ENCODE assay signal across 1 cellular context in the genomic region with DNA sequence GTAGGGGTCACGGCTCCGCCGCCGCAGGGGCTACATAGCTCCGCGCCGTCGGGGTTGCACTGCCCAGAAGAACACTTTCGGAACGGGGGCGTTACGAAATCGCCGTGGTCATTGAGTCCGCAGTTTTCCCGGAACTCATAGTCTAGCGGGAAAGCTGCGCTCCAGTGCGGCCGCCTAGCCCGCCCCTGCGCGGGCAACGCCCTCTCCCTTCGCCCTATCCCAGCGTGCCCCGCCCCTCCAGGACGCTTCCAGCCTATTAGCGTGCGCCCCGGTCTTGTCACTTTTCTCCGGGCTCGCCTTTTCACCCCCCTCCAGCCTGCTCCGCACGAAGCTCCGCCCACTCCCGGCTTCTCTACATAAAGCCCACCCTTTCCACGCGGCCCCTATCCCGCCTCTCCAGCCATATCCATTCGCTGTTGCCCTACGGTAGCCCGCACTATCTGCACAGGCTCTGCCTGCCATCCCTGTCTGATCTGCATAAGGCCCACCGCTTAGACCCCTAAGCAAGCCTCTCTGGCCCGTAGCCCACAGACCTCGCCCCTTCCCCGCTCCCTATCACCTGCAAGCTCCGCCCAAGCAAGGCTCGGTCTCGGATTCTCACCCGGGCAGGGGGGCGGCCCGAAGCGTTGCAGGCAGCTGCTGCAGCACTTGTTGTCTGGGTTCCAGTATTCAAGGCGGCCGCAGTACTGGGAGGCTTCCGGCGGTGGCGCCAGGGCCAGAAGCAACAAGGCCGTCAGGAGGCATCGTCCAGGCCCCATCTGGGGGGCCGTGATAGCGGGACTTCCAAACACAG.
TF ChIP-seq lines count a peak whose summit lies in the region.

No MANE protein-coding gene starts in this region.

TF ChIP-seq in HepG2, 621 proteins besides CTCF, POLR2A, EP300 and RAD21 (continued from another document and continues in another):
- TF ChIP-seq TFDP1 (CRISPR knock-in tag; IDR thresholded peaks at IDR 0.05; ENCODE audit: borderline replicate concordance) = peak; percentile 86; the same call in 1 of the 2 replicates
- no peak for TF ChIP-seq FIP1L1 (IDR thresholded peaks at IDR 0.05; ENCODE audit: borderline replicate concordance, insufficient read depth, low read depth, low read length)
- no peak for TF ChIP-seq ZNF441 (CRISPR knock-in tag; IDR thresholded peaks at IDR 0.05; ENCODE audit: borderline replicate concordance)
- no peak for TF ChIP-seq ZNF468 (CRISPR knock-in tag; IDR thresholded peaks at IDR 0.05)
- no peak for TF ChIP-seq ZFP37 (CRISPR knock-in tag; IDR thresholded peaks at IDR 0.05; ENCODE audit: borderline replicate concordance)
- TF ChIP-seq, protein P1, sequence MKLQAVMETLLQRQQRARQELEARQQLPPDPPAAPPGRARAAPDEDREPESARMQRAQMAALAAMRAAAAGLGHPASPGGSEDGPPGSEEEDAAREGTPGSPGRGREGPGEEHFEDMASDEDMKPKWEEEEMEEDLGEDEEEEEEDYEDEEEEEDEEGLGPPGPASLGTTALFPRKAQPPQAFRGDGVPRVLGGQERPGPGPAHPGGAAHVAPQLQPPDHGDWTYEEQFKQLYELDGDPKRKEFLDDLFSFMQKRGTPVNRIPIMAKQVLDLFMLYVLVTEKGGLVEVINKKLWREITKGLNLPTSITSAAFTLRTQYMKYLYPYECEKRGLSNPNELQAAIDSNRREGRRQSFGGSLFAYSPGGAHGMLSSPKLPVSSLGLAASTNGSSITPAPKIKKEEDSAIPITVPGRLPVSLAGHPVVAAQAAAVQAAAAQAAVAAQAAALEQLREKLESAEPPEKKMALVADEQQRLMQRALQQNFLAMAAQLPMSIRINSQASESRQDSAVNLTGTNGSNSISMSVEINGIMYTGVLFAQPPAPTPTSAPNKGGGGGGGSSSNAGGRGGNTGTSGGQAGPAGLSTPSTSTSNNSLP (IDR thresholded peaks at IDR 0.05; ENCODE audit: low read depth, low read length) = no peak
- TF ChIP-seq BRF2 (CRISPR knock-in tag; IDR thresholded peaks at IDR 0.05) = no peak; the same call in 1 of the 2 replicates
- TF ChIP-seq ZNF224 (CRISPR knock-in tag; IDR thresholded peaks at IDR 0.05) = peak; percentile 86; the same call in 1 of the 2 replicates
- peak; percentile 96 for TF ChIP-seq HNRNPLL (IDR thresholded peaks at IDR 0.05; ENCODE audit: low read depth, low read length, poor library complexity, severe bottlenecking)
- no peak for TF ChIP-seq ZSCAN5A (CRISPR knock-in tag; IDR thresholded peaks at IDR 0.05; ENCODE audit: borderline replicate concordance)
- no peak for TF ChIP-seq ZNF17 (CRISPR knock-in tag; IDR thresholded peaks at IDR 0.05)
- TF ChIP-seq NFKBIZ (CRISPR knock-in tag; IDR thresholded peaks at IDR 0.05) = no peak
- TF ChIP-seq, protein P2, sequence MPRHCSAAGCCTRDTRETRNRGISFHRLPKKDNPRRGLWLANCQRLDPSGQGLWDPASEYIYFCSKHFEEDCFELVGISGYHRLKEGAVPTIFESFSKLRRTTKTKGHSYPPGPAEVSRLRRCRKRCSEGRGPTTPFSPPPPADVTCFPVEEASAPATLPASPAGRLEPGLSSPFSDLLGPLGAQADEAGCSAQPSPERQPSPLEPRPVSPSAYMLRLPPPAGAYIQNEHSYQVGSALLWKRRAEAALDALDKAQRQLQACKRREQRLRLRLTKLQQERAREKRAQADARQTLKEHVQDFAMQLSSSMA (CRISPR knock-in tag; IDR thresholded peaks at IDR 0.05) = peak; percentile 82; the same call in 1 of the 2 replicates
- no peak for TF ChIP-seq ZNF513 (CRISPR knock-in tag; conservative IDR thresholded peaks at IDR 0.05)
- TF ChIP-seq, protein P3, sequence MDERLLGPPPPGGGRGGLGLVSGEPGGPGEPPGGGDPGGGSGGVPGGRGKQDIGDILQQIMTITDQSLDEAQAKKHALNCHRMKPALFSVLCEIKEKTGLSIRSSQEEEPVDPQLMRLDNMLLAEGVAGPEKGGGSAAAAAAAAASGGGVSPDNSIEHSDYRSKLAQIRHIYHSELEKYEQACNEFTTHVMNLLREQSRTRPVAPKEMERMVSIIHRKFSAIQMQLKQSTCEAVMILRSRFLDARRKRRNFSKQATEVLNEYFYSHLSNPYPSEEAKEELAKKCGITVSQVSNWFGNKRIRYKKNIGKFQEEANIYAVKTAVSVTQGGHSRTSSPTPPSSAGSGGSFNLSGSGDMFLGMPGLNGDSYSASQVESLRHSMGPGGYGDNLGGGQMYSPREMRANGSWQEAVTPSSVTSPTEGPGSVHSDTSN (CRISPR knock-in tag; IDR thresholded peaks at IDR 0.05) = no peak
- no peak for TF ChIP-seq ZHX2 (IDR thresholded peaks at IDR 0.05; ENCODE audit: low read depth)
- TF ChIP-seq ZHX2 (CRISPR knock-in tag; IDR thresholded peaks at IDR 0.05; ENCODE audit: borderline replicate concordance) = no peak
- no peak for TF ChIP-seq SRSF9 (IDR thresholded peaks at IDR 0.05; ENCODE audit: borderline replicate concordance, insufficient read depth, low read depth, low read length, poor library complexity, severe bottlenecking)
- no peak for TF ChIP-seq MATR3 (CRISPR knock-in tag; IDR thresholded peaks at IDR 0.05)
- peak; percentile 29; the same call in 1 of the 2 replicates for TF ChIP-seq MEIS1 (CRISPR knock-in tag; IDR thresholded peaks at IDR 0.05; ENCODE audit: borderline replicate concordance)
- no peak for TF ChIP-seq ZBTB1 (CRISPR knock-in tag; IDR thresholded peaks at IDR 0.05; ENCODE audit: borderline replicate concordance)
- no peak; the same call in 1 of the 2 replicates for TF ChIP-seq ZNF792 (CRISPR knock-in tag; IDR thresholded peaks at IDR 0.05)
- TF ChIP-seq ZBTB38 (CRISPR knock-in tag; IDR thresholded peaks at IDR 0.05) = no peak; the same call in 1 of the 2 replicates
- no peak for TF ChIP-seq GMEB2 (CRISPR knock-in tag; IDR thresholded peaks at IDR 0.05; ENCODE audit: low read depth)
- peak; percentile 51; the same call in 1 of the 2 replicates for TF ChIP-seq DMAP1 (CRISPR knock-in tag; IDR thresholded peaks at IDR 0.05)
- no peak for TF ChIP-seq ZFP36 (IDR thresholded peaks at IDR 0.05; ENCODE audit: borderline replicate concordance, low read depth, low read length, partially characterized antibody)
- TF ChIP-seq FOXJ3 (CRISPR knock-in tag; IDR thresholded peaks at IDR 0.05; ENCODE audit: borderline replicate concordance) = 0 out of 2 replicates have a peak, but pooled peaks have one; percentile 35
- no peak for TF ChIP-seq ZFAT (CRISPR knock-in tag; conservative IDR thresholded peaks at IDR 0.05)
- TF ChIP-seq MAFG (CRISPR knock-in tag; IDR thresholded peaks at IDR 0.05) = no peak
- TF ChIP-seq NAIF1 (CRISPR knock-in tag; IDR thresholded peaks at IDR 0.05; ENCODE audit: borderline replicate concordance) = 0 out of 2 replicates have a peak, but pooled peaks have one; percentile 63
- peak; percentile 78 for TF ChIP-seq IKZF5 (CRISPR knock-in tag; IDR thresholded peaks at IDR 0.05)
- TF ChIP-seq ZNF136 (CRISPR knock-in tag; IDR thresholded peaks at IDR 0.05; ENCODE audit: low read depth) = peak; percentile 54; the same call in 1 of the 2 replicates
- no peak for TF ChIP-seq THAP8 (CRISPR knock-in tag; IDR thresholded peaks at IDR 0.05; ENCODE audit: borderline replicate concordance)
